ENCODE assay signal across 2 cellular contexts in the genomic region with DNA sequence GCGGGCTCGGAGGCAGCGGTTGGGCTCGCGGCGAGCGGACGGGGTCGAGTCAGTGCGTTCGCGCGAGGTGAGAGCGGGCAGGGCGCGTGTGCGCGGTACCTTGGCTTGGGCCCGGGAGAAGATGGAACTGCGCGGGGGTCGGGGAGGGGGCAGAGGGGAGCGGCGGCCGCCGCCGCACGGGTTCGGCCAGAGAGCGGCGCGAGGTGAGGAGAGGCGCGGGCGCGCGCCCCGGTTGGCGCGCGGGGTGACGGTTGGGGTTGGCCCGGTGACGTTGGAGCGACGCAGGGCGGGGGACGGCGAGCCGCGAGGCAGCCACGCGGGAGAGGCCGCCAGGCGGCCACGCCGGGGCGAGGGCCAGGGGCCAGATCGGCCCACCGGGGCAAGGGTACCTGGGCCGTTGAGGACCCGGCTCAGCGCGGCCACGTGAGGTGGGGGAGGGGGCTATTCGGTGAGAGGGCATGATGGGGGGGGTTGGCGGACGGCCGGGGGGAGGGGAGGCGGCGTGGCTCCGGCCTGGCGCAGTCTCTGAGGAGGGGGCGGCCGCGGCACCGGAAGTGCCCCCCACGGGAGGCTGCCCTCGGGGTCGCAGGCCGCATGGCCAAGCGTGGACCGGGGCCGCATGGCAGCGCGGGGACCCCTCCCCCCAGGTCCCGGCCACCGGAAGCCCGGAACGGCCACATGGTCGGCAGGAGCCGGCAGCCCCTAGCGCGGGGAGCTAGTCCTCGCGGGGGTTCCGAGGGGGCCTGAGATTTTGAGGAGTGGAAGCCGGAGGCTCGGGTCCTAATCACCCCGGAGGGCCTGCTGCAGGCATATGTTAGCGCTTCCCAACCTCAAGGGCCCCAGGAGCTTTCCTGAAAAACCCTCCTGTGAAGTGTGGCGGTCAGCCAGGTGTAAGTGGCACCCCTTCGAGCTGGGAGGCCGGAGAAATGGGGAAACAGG.
A peak's percentile ranks its signal among the peaks of the same experiment; 100 is the strongest.
TF ChIP-seq lines count a peak whose summit lies in the region.

No MANE protein-coding gene starts in this region.

TF ChIP-seq in HEK293T, 16 proteins besides CTCF, POLR2A, EP300 and RAD21:
- TF ChIP-seq L3MBTL2 (conservative IDR thresholded peaks at IDR 0.05), result peak; percentile 53
- TF ChIP-seq ARNT (IDR thresholded peaks at IDR 0.05), result no peak

TF ChIP-seq in GM12878, 131 proteins besides CTCF, POLR2A, EP300 and RAD21 (continues in another document):
- TF ChIP-seq SREBF1 (IDR thresholded peaks at IDR 0.05; ENCODE audit: low read length) (no peak), CBFB (IDR thresholded peaks at IDR 0.05; ENCODE audit: low read depth) (no peak), ZNF24 (IDR thresholded peaks at IDR 0.05) (no peak), E4F1 (IDR thresholded peaks at IDR 0.05; ENCODE audit: borderline replicate concordance, partially characterized antibody) (no peak), SMAD5 (IDR thresholded peaks at IDR 0.05; ENCODE audit: low read depth) (0 out of 2 replicates have a peak, but pooled peaks have one; percentile 11), IRF4 (IDR thresholded peaks at IDR 0.05; ENCODE audit: low read depth, low read length) (no peak), CUX1 (IDR thresholded peaks at IDR 0.05; ENCODE audit: insufficient replicate concordance, low read depth, low read length) (no peak), SPI1 (IDR thresholded peaks at IDR 0.05; ENCODE audit: borderline replicate concordance, insufficient read depth, low read depth, low read length) (no peak), ZBED1 (IDR thresholded peaks at IDR 0.05; ENCODE audit: borderline replicate concordance) (no peak), DPF2 (IDR thresholded peaks at IDR 0.05) (peak; percentile 37; the same call in 1 of the 2 replicates), ZZZ3 (IDR thresholded peaks at IDR 0.05; ENCODE audit: control insufficient read depth, insufficient read length, low read depth) (no peak), BRCA1 (IDR thresholded peaks at IDR 0.05; ENCODE audit: low read depth, low read length) (no peak), PAX8 (IDR thresholded peaks at IDR 0.05) (no peak), BHLHE40 (IDR thresholded peaks at IDR 0.05; ENCODE audit: borderline replicate concordance in 1 of 2, low read depth in 2 of 2, low read length in 1 of 2) (peak in 1 of 2 experiments; percentile 57; a peak in 2 of 4 replicates), BMI1 (IDR thresholded peaks at IDR 0.05; ENCODE audit: borderline replicate concordance) (no peak), PKNOX1 (IDR thresholded peaks at IDR 0.05) (no peak), NR2F1 (conservative IDR thresholded peaks at IDR 0.05) (0 out of 2 replicates have a peak, but pooled peaks have one; percentile 37), ZNF274 (IDR thresholded peaks at IDR 0.05; ENCODE audit: insufficient read depth, insufficient read length) (no peak), SMARCA5 (IDR thresholded peaks at IDR 0.05) (peak; percentile 82), TAF1 (IDR thresholded peaks at IDR 0.05; ENCODE audit: borderline replicate concordance, low read depth, low read length) (peak; percentile 16; the same call in 1 of the 2 replicates), MYC (IDR thresholded peaks at IDR 0.05; ENCODE audit: insufficient read depth, insufficient read length, insufficient replicate concordance, low read length, severe bottlenecking) (peak; percentile 91), CHD2 (IDR thresholded peaks at IDR 0.05; ENCODE audit: borderline replicate concordance, low read depth, low read length) (peak; percentile 58; the same call in 1 of the 2 replicates), ZNF687 (IDR thresholded peaks at IDR 0.05) (peak; percentile 66; the same call in 1 of the 2 replicates), NRF1 (conservative IDR thresholded peaks at IDR 0.05; ENCODE audit: low read depth, low read length) (no peak), FOS (IDR thresholded peaks at IDR 0.05; ENCODE audit: borderline replicate concordance, extremely low read depth, insufficient read length) (no peak), MTA2 (IDR thresholded peaks at IDR 0.05; ENCODE audit: low read depth) (no peak), USF1 (IDR thresholded peaks at IDR 0.05; ENCODE audit: borderline replicate concordance, extremely low read length, insufficient read depth, low read depth, low read length) (peak; percentile 32), NR2C1 (IDR thresholded peaks at IDR 0.05) (no peak), MXI1 (IDR thresholded peaks at IDR 0.05; ENCODE audit: low read depth, low read length) (peak; percentile 72)
- TF ChIP-seq, protein P1, sequence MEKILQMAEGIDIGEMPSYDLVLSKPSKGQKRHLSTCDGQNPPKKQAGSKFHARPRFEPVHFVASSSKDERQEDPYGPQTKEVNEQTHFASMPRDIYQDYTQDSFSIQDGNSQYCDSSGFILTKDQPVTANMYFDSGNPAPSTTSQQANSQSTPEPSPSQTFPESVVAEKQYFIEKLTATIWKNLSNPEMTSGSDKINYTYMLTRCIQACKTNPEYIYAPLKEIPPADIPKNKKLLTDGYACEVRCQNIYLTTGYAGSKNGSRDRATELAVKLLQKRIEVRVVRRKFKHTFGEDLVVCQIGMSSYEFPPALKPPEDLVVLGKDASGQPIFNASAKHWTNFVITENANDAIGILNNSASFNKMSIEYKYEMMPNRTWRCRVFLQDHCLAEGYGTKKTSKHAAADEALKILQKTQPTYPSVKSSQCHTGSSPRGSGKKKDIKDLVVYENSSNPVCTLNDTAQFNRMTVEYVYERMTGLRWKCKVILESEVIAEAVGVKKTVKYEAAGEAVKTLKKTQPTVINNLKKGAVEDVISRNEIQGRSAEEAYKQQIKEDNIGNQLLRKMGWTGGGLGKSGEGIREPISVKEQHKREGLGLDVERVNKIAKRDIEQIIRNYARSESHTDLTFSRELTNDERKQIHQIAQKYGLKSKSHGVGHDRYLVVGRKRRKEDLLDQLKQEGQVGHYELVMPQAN (conservative IDR thresholded peaks at IDR 0.05), result peak; percentile 28; the same call in 1 of the 2 replicates
- TF ChIP-seq, protein P2, sequence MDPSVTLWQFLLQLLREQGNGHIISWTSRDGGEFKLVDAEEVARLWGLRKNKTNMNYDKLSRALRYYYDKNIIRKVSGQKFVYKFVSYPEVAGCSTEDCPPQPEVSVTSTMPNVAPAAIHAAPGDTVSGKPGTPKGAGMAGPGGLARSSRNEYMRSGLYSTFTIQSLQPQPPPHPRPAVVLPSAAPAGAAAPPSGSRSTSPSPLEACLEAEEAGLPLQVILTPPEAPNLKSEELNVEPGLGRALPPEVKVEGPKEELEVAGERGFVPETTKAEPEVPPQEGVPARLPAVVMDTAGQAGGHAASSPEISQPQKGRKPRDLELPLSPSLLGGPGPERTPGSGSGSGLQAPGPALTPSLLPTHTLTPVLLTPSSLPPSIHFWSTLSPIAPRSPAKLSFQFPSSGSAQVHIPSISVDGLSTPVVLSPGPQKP (IDR thresholded peaks at IDR 0.05; ENCODE audit: low read depth, low read length), result no peak
- TF ChIP-seq, protein P3, sequence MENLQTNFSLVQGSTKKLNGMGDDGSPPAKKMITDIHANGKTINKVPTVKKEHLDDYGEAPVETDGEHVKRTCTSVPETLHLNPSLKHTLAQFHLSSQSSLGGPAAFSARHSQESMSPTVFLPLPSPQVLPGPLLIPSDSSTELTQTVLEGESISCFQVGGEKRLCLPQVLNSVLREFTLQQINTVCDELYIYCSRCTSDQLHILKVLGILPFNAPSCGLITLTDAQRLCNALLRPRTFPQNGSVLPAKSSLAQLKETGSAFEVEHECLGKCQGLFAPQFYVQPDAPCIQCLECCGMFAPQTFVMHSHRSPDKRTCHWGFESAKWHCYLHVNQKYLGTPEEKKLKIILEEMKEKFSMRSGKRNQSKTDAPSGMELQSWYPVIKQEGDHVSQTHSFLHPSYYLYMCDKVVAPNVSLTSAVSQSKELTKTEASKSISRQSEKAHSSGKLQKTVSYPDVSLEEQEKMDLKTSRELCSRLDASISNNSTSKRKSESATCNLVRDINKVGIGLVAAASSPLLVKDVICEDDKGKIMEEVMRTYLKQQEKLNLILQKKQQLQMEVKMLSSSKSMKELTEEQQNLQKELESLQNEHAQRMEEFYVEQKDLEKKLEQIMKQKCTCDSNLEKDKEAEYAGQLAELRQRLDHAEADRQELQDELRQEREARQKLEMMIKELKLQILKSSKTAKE (IDR thresholded peaks at IDR 0.05; ENCODE audit: low read depth, poor library complexity, severe bottlenecking), result no peak
